Comparison of ENCODE assay signal across 26 cellular contexts in genomic region chrX:117093319-117093718, GRCh38.
"Had no signal": no experiment of that assay in that cellular context is flagged by ENCODE, and none has a peak within 500 bp of the region (broad histone marks: within the 10 kb centered on the region; RNA-seq: fewer than 3 reads in every experiment).

No MANE protein-coding gene starts in this region.

- H3K27ac ChIP-seq: HL-60, SJSA1, SK-N-MC had no signal

- ATAC-seq: T-cell had no signal

- H3K27me3 Mint-ChIP-seq: IgD-negative memory B cell, T-cell had no signal

- H3K27ac Mint-ChIP-seq: IgD-negative memory B cell; T-cell; T-helper 1 cell treated with Interleukin-12 subunit alpha and Interleukin-12 subunit beta and Interleukin-4 antibody, amounts not matched to agents 30 μg/mL and 1 μg/mL, for 36 hours had no signal

- DNase-seq: KBM-7, MM.1S, NCI-H1092 treated with DMSO at 0.1 percent for 48 hours, NCI-H1436, NCI-H187, NCI-H2029, NCI-H2081 treated with DMSO at 0.1 percent for 48 hours, NCI-H2171, NCI-H226, NCI-H446, NCI-H510A, NCI-H524 treated with DMSO at 0.1 percent for 48 hours, NCI-H69, NCI-H774, Right ventricle myocardium superior, RPMI8226, SIG-M5, SW 1271, T-cell had no signal

- H3K36me3 Mint-ChIP-seq: IgD-negative memory B cell, T-cell had no signal

- H3K4me3 Mint-ChIP-seq: IgD-negative memory B cell; T-cell; T-helper 1 cell treated with Interleukin-12 subunit alpha and Interleukin-12 subunit beta and Interleukin-4 antibody, amounts not matched to agents 30 μg/mL and 1 μg/mL, for 36 hours had no signal

- H3K27me3 ChIP-seq: SJSA1 had no signal

- H3K36me3 ChIP-seq: SJSA1 had no signal

- FAIRE-seq: HTR-8/SVneo, RCC 7860 had no signal

- H3K4me1 Mint-ChIP-seq: IgD-negative memory B cell, T-cell had no signal

- H3K4me3 ChIP-seq: SJSA1, SK-N-MC had no signal

- H3K9me3 Mint-ChIP-seq: IgD-negative memory B cell; T-helper 1 cell treated with Interleukin-12 subunit alpha and Interleukin-12 subunit beta and Interleukin-4 antibody, amounts not matched to agents 30 μg/mL and 1 μg/mL, for 36 hours had no signal

- H3K4me1 ChIP-seq: SJSA1 had no signal
